ENCODE assay signal across 9 cellular contexts in genomic region chr6:134288538-134289203, GRCh38. TPM values are rescaled to one million over a fixed set of nuclear protein-coding genes. Genes with fewer than 3 reads are reported as not detected.
DNase-seq lines count a peak whose midpoint lies in the region; ATAC-seq lines count a peak whose summit lies in the region.
"Had no signal": no experiment of that assay in that cellular context is flagged by ENCODE, and none has a peak within 500 bp of the region (broad histone marks: within the 10 kb centered on the region; RNA-seq: fewer than 3 reads in every experiment).

No MANE protein-coding gene starts in this region.

- H3K9me3 ChIP-seq in CD4-positive, CD25-positive, alpha-beta regulatory T cell (ENCODE audit: control insufficient read depth in 2 of 2, low read length in 2 of 2): no peaks in the 10 kb centered on the region

- H3K4me3 Mint-ChIP-seq in CD4-positive, CD25-positive, alpha-beta regulatory T cell: peak overlapping the region in 1 of 4 donors; percentile 52
- peak overlapping the region; percentile 28 for H3K4me3 Mint-ChIP-seq in activated T-helper 2 cell treated with anti-CD3 and anti-CD28 coated beads, Interferon-gamma antibody, Interleukin-2, Interleukin-4, amounts not matched to agents 10 μg/mL and 5 μg/mL and 100 μg/mL, durations not matched to agents 14 hours and 24 hours and 36 hours (ENCODE audit: low read depth)

- no peak overlapping the region for H3K27ac ChIP-seq in CD4-positive, CD25-positive, alpha-beta regulatory T cell (ENCODE audit: insufficient read depth, low read length, poor library complexity, severe bottlenecking)

- peak overlapping the region; percentile 9 to 84 (median 45) for H3K27ac Mint-ChIP-seq in CD4-positive, CD25-positive, alpha-beta regulatory T cell
- H3K27ac Mint-ChIP-seq in activated T-helper 2 cell treated with anti-CD3 and anti-CD28 coated beads, Interferon-gamma antibody, Interleukin-2, Interleukin-4, amounts not matched to agents 10 μg/mL and 5 μg/mL and 100 μg/mL, durations not matched to agents 14 hours and 24 hours and 36 hours: peak overlapping the region; percentile 96
- H3K27ac Mint-ChIP-seq: IgD-negative memory B cell had no signal

- no peaks in the 10 kb centered on the region for H3K36me3 Mint-ChIP-seq in CD4-positive, CD25-positive, alpha-beta regulatory T cell
- peaks cover 7% of the 10 kb centered on the region for H3K36me3 Mint-ChIP-seq in activated T-helper 2 cell treated with anti-CD3 and anti-CD28 coated beads, Interferon-gamma antibody, Interleukin-2, Interleukin-4, amounts not matched to agents 10 μg/mL and 5 μg/mL and 100 μg/mL, durations not matched to agents 14 hours and 24 hours and 36 hours (ENCODE audit: low read depth)
- H3K36me3 Mint-ChIP-seq: IgD-negative memory B cell had no signal

- H3K4me1 ChIP-seq in CD4-positive, CD25-positive, alpha-beta regulatory T cell (ENCODE audit: control insufficient read depth, insufficient read depth, low read length, poor library complexity, severe bottlenecking): peaks cover 14% of the 10 kb centered on the region

- H3K9me3 Mint-ChIP-seq in CD4-positive, CD25-positive, alpha-beta regulatory T cell: no peaks in the 10 kb centered on the region
- no peaks in the 10 kb centered on the region for H3K9me3 Mint-ChIP-seq in activated T-helper 2 cell treated with anti-CD3 and anti-CD28 coated beads, Interferon-gamma antibody, Interleukin-2, Interleukin-4, amounts not matched to agents 10 μg/mL and 5 μg/mL and 100 μg/mL, durations not matched to agents 14 hours and 24 hours and 36 hours

- peak overlapping the region; percentile 33 for H3K4me3 ChIP-seq in CD4-positive, CD25-positive, alpha-beta regulatory T cell (ENCODE audit: low read depth, low read length)

- H3K4me1 Mint-ChIP-seq in CD4-positive, CD25-positive, alpha-beta regulatory T cell: peaks cover 16 to 21% (median 18%) of the 10 kb centered on the region in 4 donors
- peaks cover 32% of the 10 kb centered on the region for H3K4me1 Mint-ChIP-seq in activated T-helper 2 cell treated with anti-CD3 and anti-CD28 coated beads, Interferon-gamma antibody, Interleukin-2, Interleukin-4, amounts not matched to agents 10 μg/mL and 5 μg/mL and 100 μg/mL, durations not matched to agents 14 hours and 24 hours and 36 hours (ENCODE audit: low read depth)

- no peaks in the 10 kb centered on the region for H3K27me3 ChIP-seq in CD4-positive, CD25-positive, alpha-beta regulatory T cell (ENCODE audit: control insufficient read depth, insufficient read depth, low read length)

- intact Hi-C loops in activated T-helper 2 cell treated with anti-CD3 and anti-CD28 coated beads, Interferon-gamma antibody, Interleukin-2, Interleukin-4, amounts not matched to agents 10 μg/mL and 5 μg/mL and 100 μg/mL, durations not matched to agents 14 hours and 24 hours and 36 hours (cut with micrococcal nuclease): loop anchor here (1.0 to 10.0 kb wide), 14 partner anchors 41 to 799 kb away; no protein-coding TSS in a partner anchor

- H3K27me3 Mint-ChIP-seq in CD4-positive, CD25-positive, alpha-beta regulatory T cell: no peaks in the 10 kb centered on the region
- no peaks in the 10 kb centered on the region for H3K27me3 Mint-ChIP-seq in activated T-helper 2 cell treated with anti-CD3 and anti-CD28 coated beads, Interferon-gamma antibody, Interleukin-2, Interleukin-4, amounts not matched to agents 10 μg/mL and 5 μg/mL and 100 μg/mL, durations not matched to agents 14 hours and 24 hours and 36 hours (ENCODE audit: low read depth)
- H3K27me3 Mint-ChIP-seq: IgD-negative memory B cell had no signal

- no peaks in the 10 kb centered on the region for H3K36me3 ChIP-seq in CD4-positive, CD25-positive, alpha-beta regulatory T cell (ENCODE audit: control insufficient read depth, insufficient read depth, low read length)

- peak in 2 of 3 donors; percentile 19 to 25 for DNase-seq in CD4-positive, CD25-positive, alpha-beta regulatory T cell
- DNase-seq in HS-27A (ENCODE audit: low read depth) (peak; percentile 73), kidney tubule cell (ENCODE audit: low spot score) (peak; percentile 75), NCI-H345 (lab: John Stamatoyannopoulos, UW) (no peak), NCI-H187 (lab: John Stamatoyannopoulos, UW) (no peak)
- DNase-seq in activated T-helper 2 cell treated with anti-CD3 and anti-CD28 coated beads, Interferon-gamma antibody, Interleukin-2, Interleukin-4, amounts not matched to agents 10 μg/mL and 5 μg/mL and 100 μg/mL, durations not matched to agents 14 hours and 24 hours and 36 hours (ENCODE audit: low spot score): peak; percentile 15
- no peak for DNase-seq in activated CD4-positive, CD25-positive, alpha-beta regulatory T cell treated with anti-CD3 and anti-CD28 coated beads, Interleukin-2, amount 50 U/mL, for 72 hours

- ATAC-seq in CD4-positive, CD25-positive, alpha-beta regulatory T cell (ENCODE audit: low read depth in 2 of 2): peak; percentile 62 to 64
- ATAC-seq in GM19452 (IDR thresholded peaks at IDR 0.05; ENCODE audit: unreplicated experiment): peak; percentile 55

RNA-seq across cellular contexts. Expression of gene SGK1, which starts 29.2 kb away (rescaled TPM):
- 193 TPM for total RNA-seq in CD4-positive, CD25-positive, alpha-beta regulatory T cell
- polyA plus RNA-seq in CD4-positive, CD25-positive, alpha-beta regulatory T cell: 1 to 10 TPM; 3.6 to 8.6 (median 4.0) TPM
- total RNA-seq in activated T-helper 2 cell treated with anti-CD3 and anti-CD28 coated beads, Interferon-gamma antibody, Interleukin-2, Interleukin-4, amounts not matched to agents 10 μg/mL and 5 μg/mL and 100 μg/mL, durations not matched to agents 14 hours and 24 hours and 36 hours: 74.0 and 75.7 TPM in 2 replicates

Comparison
In these comparisons a context has a peak if more than half of its experiments do, and no peak if none do; other contexts are left out.
1. DNase-seq: peak in CD4-positive, CD25-positive, alpha-beta regulatory T cell (2 of 3), HS-27A (single experiment), activated T-helper 2 cell treated with anti-CD3 and anti-CD28 coated beads, Interferon-gamma antibody, Interleukin-2, Interleukin-4, amounts not matched to agents 10 μg/mL and 5 μg/mL and 100 μg/mL, durations not matched to agents 14 hours and 24 hours and 36 hours (single experiment) and kidney tubule cell (single experiment); none in NCI-H345 (single experiment), activated CD4-positive, CD25-positive, alpha-beta regulatory T cell treated with anti-CD3 and anti-CD28 coated beads, Interleukin-2, amount 50 U/mL, for 72 hours (single experiment) and NCI-H187 (0 of 2).